Comparison of ENCODE assay signal across 17 cellular contexts in genomic region chr11:123493393-123494063, GRCh38.
DNase-seq lines count a peak whose midpoint lies in the region; ATAC-seq and TF ChIP-seq lines count a peak whose summit lies in the region.
"Had no signal": no experiment of that assay in that cellular context is flagged by ENCODE, and none has a peak within 500 bp of the region (broad histone marks: within the 10 kb centered on the region; RNA-seq: fewer than 3 reads in every experiment).

No MANE protein-coding gene starts in this region.

- peak overlapping the region; percentile 43 for H3K27ac Mint-ChIP-seq in activated CD8-positive, alpha-beta T cell treated with anti-CD3 and anti-CD28 coated beads, Interleukin-2, amount 10 ng/mL, durations not matched to agents 7 days and 5 days
- no peak overlapping the region for H3K27ac Mint-ChIP-seq in activated CD8-positive, alpha-beta T cell treated with anti-CD3 and anti-CD28 coated beads for 36 hours
- H3K27ac Mint-ChIP-seq in endothelial cell (ENCODE audit: unreplicated experiment) = peak overlapping the region; percentile 92
- peak overlapping the region; percentile 54 for H3K27ac Mint-ChIP-seq in progenitor cell of endocrine pancreas

- H3K79me2 ChIP-seq in Karpas-422 (ENCODE audit: low read length) = peaks cover 96% of the 10 kb centered on the region

- no peak overlapping the region for H3K4me3 ChIP-seq in Karpas-422 (ENCODE audit: low read length)
- H3K4me3 ChIP-seq: adrenal gland, colonic mucosa, HAP-1, lower lobe of right lung had no signal

- H3K27me3 ChIP-seq in Karpas-422 (ENCODE audit: low read length) = no peaks in the 10 kb centered on the region
- H3K27me3 ChIP-seq: adrenal gland, colonic mucosa had no signal

- H3K27ac ChIP-seq in Karpas-422 (ENCODE audit: low read length) = peak overlapping the region; percentile 62
- H3K27ac ChIP-seq: colonic mucosa, lower lobe of right lung had no signal

- intact Hi-C loops in activated CD8-positive, alpha-beta T cell treated with anti-CD3 and anti-CD28 coated beads for 36 hours (cut with micrococcal nuclease) = no loop called here

- no peaks in the 10 kb centered on the region for H3K9me2 ChIP-seq in Karpas-422 (replicated peaks; ENCODE audit: insufficient read depth, low read length)

- TF ChIP-seq CTCF in activated CD8-positive, alpha-beta T cell treated with anti-CD3 and anti-CD28 coated beads for 36 hours (IDR thresholded peaks at IDR 0.05) = no peak
- no peak for TF ChIP-seq CTCF in endothelial cell (IDR thresholded peaks at IDR 0.05; ENCODE audit: unreplicated experiment)
- no peak for TF ChIP-seq CTCF in progenitor cell of endocrine pancreas (IDR thresholded peaks at IDR 0.05; ENCODE audit: unreplicated experiment)

- no peaks in the 10 kb centered on the region for H3K9me3 Mint-ChIP-seq in activated CD8-positive, alpha-beta T cell treated with anti-CD3 and anti-CD28 coated beads, Interleukin-2, amount 10 ng/mL, durations not matched to agents 7 days and 5 days (ENCODE audit: insufficient read depth)
- no peaks in the 10 kb centered on the region for H3K9me3 Mint-ChIP-seq in activated CD8-positive, alpha-beta T cell treated with anti-CD3 and anti-CD28 coated beads for 36 hours
- no peaks in the 10 kb centered on the region for H3K9me3 Mint-ChIP-seq in endothelial cell (ENCODE audit: unreplicated experiment)
- no peaks in the 10 kb centered on the region for H3K9me3 Mint-ChIP-seq in progenitor cell of endocrine pancreas (ENCODE audit: low read depth)

- H2AFZ ChIP-seq in Karpas-422 (ENCODE audit: low read length) = no peak overlapping the region

- no peaks in the 10 kb centered on the region for H3K36me3 Mint-ChIP-seq in activated CD8-positive, alpha-beta T cell treated with anti-CD3 and anti-CD28 coated beads, Interleukin-2, amount 10 ng/mL, durations not matched to agents 7 days and 5 days (ENCODE audit: low read depth)
- no peaks in the 10 kb centered on the region for H3K36me3 Mint-ChIP-seq in activated CD8-positive, alpha-beta T cell treated with anti-CD3 and anti-CD28 coated beads for 36 hours (ENCODE audit: low read depth)
- no peaks in the 10 kb centered on the region for H3K36me3 Mint-ChIP-seq in endothelial cell (ENCODE audit: low read depth, unreplicated experiment)
- no peaks in the 10 kb centered on the region for H3K36me3 Mint-ChIP-seq in progenitor cell of endocrine pancreas (ENCODE audit: insufficient read depth)

- no peak overlapping the region for H3K4me3 Mint-ChIP-seq in activated CD8-positive, alpha-beta T cell treated with anti-CD3 and anti-CD28 coated beads, Interleukin-2, amount 10 ng/mL, durations not matched to agents 7 days and 5 days
- no peak overlapping the region for H3K4me3 Mint-ChIP-seq in activated CD8-positive, alpha-beta T cell treated with anti-CD3 and anti-CD28 coated beads for 36 hours
- no peak overlapping the region for H3K4me3 Mint-ChIP-seq in endothelial cell (ENCODE audit: unreplicated experiment)
- H3K4me3 Mint-ChIP-seq in progenitor cell of endocrine pancreas (ENCODE audit: low read depth) = no peak overlapping the region

- H3K9me3 ChIP-seq in Karpas-422 (ENCODE audit: low read length) = no peaks in the 10 kb centered on the region
- H3K9me3 ChIP-seq: adrenal gland, Caco-2, colonic mucosa, HAP-1, lower lobe of right lung had no signal

- ATAC-seq in activated CD8-positive, alpha-beta T cell treated with anti-CD3 and anti-CD28 coated beads, Interleukin-2, amount 10 ng/mL, durations not matched to agents 7 days and 5 days = no peak
- no peak for ATAC-seq in activated CD8-positive, alpha-beta T cell treated with anti-CD3 and anti-CD28 coated beads for 36 hours
- ATAC-seq: esophagus mucosa, lower lobe of right lung had no signal

- no peaks in the 10 kb centered on the region for H4K20me1 ChIP-seq in Karpas-422 (ENCODE audit: insufficient read depth, low read depth, low read length)

- H3K36me3 ChIP-seq in Karpas-422 (ENCODE audit: insufficient read depth, low read length) = peaks cover 38% of the 10 kb centered on the region
- H3K36me3 ChIP-seq: adrenal gland, colonic mucosa, HAP-1, lower lobe of right lung had no signal

- POLR2A ChIA-PET in activated CD8-positive, alpha-beta T cell treated with anti-CD3 and anti-CD28 coated beads, Interleukin-2, amount 10 ng/mL, durations not matched to agents 7 days and 5 days (lab: Charles Lee) = interaction anchor here (0.5 kb wide), 1 partner anchor 60 kb away, joined by 3 read pairs; no protein-coding TSS in a partner anchor
- POLR2A ChIA-PET in activated CD8-positive, alpha-beta T cell treated with anti-CD3 and anti-CD28 coated beads for 36 hours (lab: Charles Lee) = interaction anchor here (0.9 kb wide), 1 partner anchor 10 kb away, joined by 3 read pairs; no protein-coding TSS in a partner anchor

- no peak for DNase-seq in activated CD8-positive, alpha-beta T cell treated with anti-CD3 and anti-CD28 coated beads, Interleukin-2, amount 10 ng/mL, durations not matched to agents 7 days and 5 days
- no peak for DNase-seq in activated CD8-positive, alpha-beta T cell treated with anti-CD3 and anti-CD28 coated beads for 36 hours
- DNase-seq in Karpas-422 (no peak), endothelial cell (ENCODE audit: low spot score) (no peak), progenitor cell of endocrine pancreas (ENCODE audit: low spot score, unreplicated experiment) (no peak), NCI-H526 (lab: John Stamatoyannopoulos, UW) (no peak), NCI-H748 treated with DMSO at 0.1 percent for 48 hours (lab: John Stamatoyannopoulos, UW) (no peak), SKM-1 treated with dmso at 0.1 percent for 144 hours (lab: John Stamatoyannopoulos, UW; ENCODE audit: unreplicated experiment) (no peak)
- DNase-seq: activated T-cell treated with anti-CD3 and anti-CD28 coated beads for 4 hours, Caco-2, colonic mucosa, Kasumi-1, lower lobe of right lung, NCI-H187 had no signal

- CTCF ChIA-PET in activated CD8-positive, alpha-beta T cell treated with anti-CD3 and anti-CD28 coated beads, Interleukin-2, amount 10 ng/mL, durations not matched to agents 7 days and 5 days (lab: Charles Lee) = interaction anchor here (0.6 to 1.8 kb wide), 5 partner anchors 15 to 192 kb away, joined by 3 to 10 read pairs (median 4); no protein-coding TSS in a partner anchor
- CTCF ChIA-PET in activated CD8-positive, alpha-beta T cell treated with anti-CD3 and anti-CD28 coated beads for 36 hours (lab: Charles Lee) = interaction anchor here (0.9 to 1.5 kb wide), 5 partner anchors 14 to 86 kb away, joined by 3 to 6 read pairs (median 4); no protein-coding TSS in a partner anchor

- H3K4me2 ChIP-seq in Karpas-422 (ENCODE audit: low read depth, low read length, poor library complexity, severe bottlenecking) = peak overlapping the region; percentile 7

- H3K9ac ChIP-seq in Karpas-422 (ENCODE audit: low read length) = no peak overlapping the region

- H3K4me1 Mint-ChIP-seq in activated CD8-positive, alpha-beta T cell treated with anti-CD3 and anti-CD28 coated beads, Interleukin-2, amount 10 ng/mL, durations not matched to agents 7 days and 5 days (ENCODE audit: low read depth) = peaks cover 15% of the 10 kb centered on the region
- no peaks in the 10 kb centered on the region for H3K4me1 Mint-ChIP-seq in activated CD8-positive, alpha-beta T cell treated with anti-CD3 and anti-CD28 coated beads for 36 hours (ENCODE audit: low read depth)
- H3K4me1 Mint-ChIP-seq in endothelial cell (ENCODE audit: unreplicated experiment) = peaks cover 34% of the 10 kb centered on the region
- peaks cover 6% of the 10 kb centered on the region for H3K4me1 Mint-ChIP-seq in progenitor cell of endocrine pancreas (ENCODE audit: low read depth)

- H3K4me1 ChIP-seq in Karpas-422 (ENCODE audit: low read length) = peaks cover 93% of the 10 kb centered on the region
- H3K4me1 ChIP-seq: Caco-2, colonic mucosa, HAP-1, lower lobe of right lung had no signal

- H3K27me3 Mint-ChIP-seq in activated CD8-positive, alpha-beta T cell treated with anti-CD3 and anti-CD28 coated beads, Interleukin-2, amount 10 ng/mL, durations not matched to agents 7 days and 5 days (ENCODE audit: low read depth) = no peaks in the 10 kb centered on the region
- H3K27me3 Mint-ChIP-seq in activated CD8-positive, alpha-beta T cell treated with anti-CD3 and anti-CD28 coated beads for 36 hours = no peaks in the 10 kb centered on the region
- H3K27me3 Mint-ChIP-seq in endothelial cell (ENCODE audit: unreplicated experiment) = no peaks in the 10 kb centered on the region
- no peaks in the 10 kb centered on the region for H3K27me3 Mint-ChIP-seq in progenitor cell of endocrine pancreas
